31 cellular contexts compared by ENCODE assay signal in genomic region chr20:40291483-40291882, GRCh38.
"Had no signal": no experiment of that assay in that cellular context is flagged by ENCODE, and none has a peak within 500 bp of the region (broad histone marks: within the 10 kb centered on the region; RNA-seq: fewer than 3 reads in every experiment).

No MANE protein-coding gene starts in this region.

- FAIRE-seq: endometrium, endothelial cell of umbilical vein had no signal

- H3K4me1 ChIP-seq: colonic mucosa had no signal

- ATAC-seq: activated naive CD4-positive, alpha-beta T cell treated with anti-CD3 and anti-CD28 coated beads, Interleukin-2, amount 50 U/mL, for 72 hours; activated T-cell treated with anti-CD3 and anti-CD28 coated beads, Interleukin-2, amount 50 U/mL, for 72 hours; foreskin keratinocyte; gastrocnemius medialis; WTC11 had no signal

- H3K27me3 ChIP-seq: ascending aorta, breast epithelium, cardiac muscle cell, colonic mucosa, esophagus squamous epithelium, foreskin keratinocyte, gastrocnemius medialis had no signal

- H3K4me3 ChIP-seq: ascending aorta, breast epithelium, cardiac muscle cell, colonic mucosa, esophagus squamous epithelium, gastrocnemius medialis had no signal

- DNase-seq: activated CD4-positive, alpha-beta memory T cell treated with anti-CD3 and anti-CD28 coated beads, Interleukin-2, amount 10 ng/mL, durations not matched to agents 7 days and 5 days; activated CD4-positive, alpha-beta T cell treated with anti-CD3 and anti-CD28 coated beads for 1 hour; activated CD4-positive, alpha-beta T cell treated with anti-CD3 and anti-CD28 coated beads for 4 hours; activated CD4-positive, alpha-beta T cell treated with anti-CD3 and anti-CD28 coated beads, Interleukin-2, amount 10 ng/mL, durations not matched to agents 7 days and 5 days; activated CD4-positive, alpha-beta T cell treated with anti-CD3 and anti-CD28 coated beads, Interleukin-2, amount 50 U/mL, for 4 hours; activated CD8-positive, alpha-beta memory T cell treated with anti-CD3 and anti-CD28 coated beads, Interleukin-2, amount 50 U/mL, for 48 hours; activated gamma-delta T cell; activated naive CD4-positive, alpha-beta T cell; activated naive CD4-positive, alpha-beta T cell treated with anti-CD3 and anti-CD28 coated beads, Interleukin-2, amount 10 ng/mL, durations not matched to agents 7 days and 5 days; activated naive CD8-positive, alpha-beta T cell treated with anti-CD3 and anti-CD28 coated beads, Interleukin-2, amount 10 ng/mL, durations not matched to agents 7 days and 5 days; activated T-cell treated with anti-CD3 and anti-CD28 coated beads for 4 hours; activated T-cell treated with anti-CD3 and anti-CD28 coated beads, Interleukin-2, amount 50 U/mL, for 24 hours; activated T-cell treated with anti-CD3 and anti-CD28 coated beads, Interleukin-2, amount 50 U/mL, for 72 hours; central memory CD4-positive, alpha-beta T cell; cerebellar nuclear complex; colonic mucosa; effector CD8-positive, alpha-beta T cell; esophagus squamous epithelium; foreskin keratinocyte; gastrocnemius medialis; glutamatergic neuron; T-helper 2 cell had no signal

- H3K27ac ChIP-seq: ascending aorta, breast epithelium, cardiac muscle cell, colonic mucosa, epithelial cell of prostate, esophagus squamous epithelium, foreskin keratinocyte, gastrocnemius medialis, VCaP had no signal

- H3K36me3 ChIP-seq: ascending aorta, breast epithelium, cardiac muscle cell, colonic mucosa, esophagus squamous epithelium, gastrocnemius medialis had no signal

- H3K9me3 ChIP-seq: colonic mucosa, esophagus squamous epithelium, gastrocnemius medialis had no signal
